9 cellular contexts compared by ENCODE assay signal in genomic region chr19:1567116-1567847, GRCh38. TPM values are rescaled to one million over a fixed set of nuclear protein-coding genes. Genes with fewer than 3 reads are reported as not detected.
DNase-seq lines count a peak whose midpoint lies in the region; ATAC-seq and TF ChIP-seq lines count a peak whose summit lies in the region.
"Had no signal": no experiment of that assay in that cellular context is flagged by ENCODE, and none has a peak within 500 bp of the region (broad histone marks: within the 10 kb centered on the region; RNA-seq: fewer than 3 reads in every experiment).

No MANE protein-coding gene starts in this region.

- H3K9me3 Mint-ChIP-seq in activated CD8-positive, alpha-beta memory T cell treated with anti-CD3 and anti-CD28 coated beads, Interleukin-2, amount 10 ng/mL, durations not matched to agents 7 days and 5 days (ENCODE audit: low read depth) = no peaks in the 10 kb centered on the region
- H3K9me3 Mint-ChIP-seq: activated naive CD4-positive, alpha-beta T cell treated with anti-CD3 and anti-CD28 coated beads, Interleukin-2, amount 50 U/mL, for 72 hours had no signal

- no peaks in the 10 kb centered on the region for H3K9me3 ChIP-seq in thymus (ENCODE audit: control insufficient read depth)

- H3K4me3 ChIP-seq in astrocyte of the spinal cord (ENCODE audit: low read depth, low read length) (peak overlapping the region; percentile 62), kidney epithelial cell (ENCODE audit: low read depth, low read length) (peak overlapping the region; percentile 93), thymus (ENCODE audit: low read length) (peak overlapping the region; percentile 74)

- TF ChIP-seq CTCF in astrocyte of the spinal cord (IDR thresholded peaks at IDR 0.05; ENCODE audit: low read depth, low read length) = no peak
- TF ChIP-seq CTCF in kidney epithelial cell (IDR thresholded peaks at IDR 0.05; ENCODE audit: insufficient read depth, low read length, poor library complexity, severe bottlenecking) = no peak

- peaks cover 3% of the 10 kb centered on the region for H3K4me1 Mint-ChIP-seq in activated CD8-positive, alpha-beta memory T cell treated with anti-CD3 and anti-CD28 coated beads, Interleukin-2, amount 10 ng/mL, durations not matched to agents 7 days and 5 days

- DNase-seq in activated CD8-positive, alpha-beta memory T cell treated with anti-CD3 and anti-CD28 coated beads, Interleukin-2, amount 10 ng/mL, durations not matched to agents 7 days and 5 days = no peak
- no peak for DNase-seq in activated CD8-positive, alpha-beta memory T cell treated with anti-CD3 and anti-CD28 coated beads for 24 hours
- peak; percentile 8 for DNase-seq in astrocyte of the spinal cord (ENCODE audit: low read depth, low spot score)
- DNase-seq in kidney epithelial cell (ENCODE audit: low read depth) = no peak
- DNase-seq in NCI-H2029 (lab: John Stamatoyannopoulos, UW) = no peak

- peak overlapping the region; percentile 38 for H3K27ac ChIP-seq in thymus (ENCODE audit: low read depth)

- CTCF ChIA-PET in activated CD8-positive, alpha-beta memory T cell treated with anti-CD3 and anti-CD28 coated beads, Interleukin-2, amount 10 ng/mL, durations not matched to agents 7 days and 5 days (lab: Charles Lee) = no interaction called here

- H3K36me3 Mint-ChIP-seq in activated CD8-positive, alpha-beta memory T cell treated with anti-CD3 and anti-CD28 coated beads, Interleukin-2, amount 10 ng/mL, durations not matched to agents 7 days and 5 days = no peaks in the 10 kb centered on the region
- H3K36me3 Mint-ChIP-seq: activated naive CD4-positive, alpha-beta T cell treated with anti-CD3 and anti-CD28 coated beads, Interleukin-2, amount 50 U/mL, for 72 hours had no signal

- ATAC-seq in activated CD8-positive, alpha-beta memory T cell treated with anti-CD3 and anti-CD28 coated beads, Interleukin-2, amount 10 ng/mL, durations not matched to agents 7 days and 5 days = no peak
- ATAC-seq in GM21528 (IDR thresholded peaks at IDR 0.05; ENCODE audit: low FRiP score, unreplicated experiment) (no peak), HG03039 (IDR thresholded peaks at IDR 0.05; ENCODE audit: unreplicated experiment) (no peak)

- H3K4me1 ChIP-seq in thymus (ENCODE audit: control insufficient read depth, insufficient read depth, low read length) = peaks cover 6% of the 10 kb centered on the region

- H3K27me3 Mint-ChIP-seq in activated CD8-positive, alpha-beta memory T cell treated with anti-CD3 and anti-CD28 coated beads, Interleukin-2, amount 10 ng/mL, durations not matched to agents 7 days and 5 days = peaks cover 14% of the 10 kb centered on the region

- peak overlapping the region; percentile 35 for H3K4me3 Mint-ChIP-seq in activated CD8-positive, alpha-beta memory T cell treated with anti-CD3 and anti-CD28 coated beads, Interleukin-2, amount 10 ng/mL, durations not matched to agents 7 days and 5 days

- H3K27me3 ChIP-seq in kidney epithelial cell (ENCODE audit: control insufficient read depth, insufficient read depth, low read length) (peaks cover 3% of the 10 kb centered on the region), thymus (ENCODE audit: control insufficient read depth, insufficient read depth) (peaks cover 17% of the 10 kb centered on the region)

- no peak overlapping the region for H3K27ac Mint-ChIP-seq in activated CD8-positive, alpha-beta memory T cell treated with anti-CD3 and anti-CD28 coated beads, Interleukin-2, amount 10 ng/mL, durations not matched to agents 7 days and 5 days
- H3K27ac Mint-ChIP-seq: activated naive CD4-positive, alpha-beta T cell treated with anti-CD3 and anti-CD28 coated beads, Interleukin-2, amount 50 U/mL, for 72 hours had no signal

- in situ Hi-C loops in astrocyte of the spinal cord (cut with HindIII; ENCODE audit: low sequenced_read_pairs) = no loop called here

- 2% methylated on average over 108 of the region's 108 CpGs for WGBS in thymus

- no peaks in the 10 kb centered on the region for H3K36me3 ChIP-seq in kidney epithelial cell (ENCODE audit: control insufficient read depth, insufficient read depth, low read length)
- H3K36me3 ChIP-seq in thymus (ENCODE audit: control insufficient read depth, insufficient read depth) = no peaks in the 10 kb centered on the region

RNA-seq across cellular contexts. Expression of gene MEX3D, which starts 0.8 kb away (rescaled TPM):
- 1 to 10 TPM; 7.6 to 9.5 TPM for total RNA-seq in activated CD8-positive, alpha-beta memory T cell treated with anti-CD3 and anti-CD28 coated beads, Interleukin-2, amount 10 ng/mL, durations not matched to agents 7 days and 5 days
- total RNA-seq in kidney epithelial cell = 90.9 and 112 TPM in 2 replicates
- 5.4 TPM for polyA plus RNA-seq in thymus

RNA-seq across cellular contexts. Expression of gene MBD3, which starts 25.4 kb away (rescaled TPM):
- 100 to 1,000 TPM in 1 of 2 experiments, 10 to 100 TPM in 1; 87.4 to 101 TPM for total RNA-seq in activated CD8-positive, alpha-beta memory T cell treated with anti-CD3 and anti-CD28 coated beads, Interleukin-2, amount 10 ng/mL, durations not matched to agents 7 days and 5 days
- total RNA-seq in kidney epithelial cell = 118 and 130 TPM in 2 replicates
- 99.9 TPM for polyA plus RNA-seq in thymus

RNA-seq across cellular contexts. Expression of gene UQCR11, which starts 38.0 kb away (rescaled TPM):
- 100 to 1,000 TPM; 192 to 196 TPM for total RNA-seq in activated CD8-positive, alpha-beta memory T cell treated with anti-CD3 and anti-CD28 coated beads, Interleukin-2, amount 10 ng/mL, durations not matched to agents 7 days and 5 days
- 77.8 and 84.6 TPM in 2 replicates for total RNA-seq in kidney epithelial cell
- polyA plus RNA-seq in thymus = 108 TPM

RNA-seq across cellular contexts. Expression of gene PLK5, which starts 43.4 kb away (rescaled TPM):
- total RNA-seq in activated CD8-positive, alpha-beta memory T cell treated with anti-CD3 and anti-CD28 coated beads, Interleukin-2, amount 10 ng/mL, durations not matched to agents 7 days and 5 days = not detected
- not detected in 2 replicates for total RNA-seq in kidney epithelial cell
- 0.25 TPM for polyA plus RNA-seq in thymus
- total RNA-seq: activated naive CD4-positive, alpha-beta T cell treated with anti-CD3 and anti-CD28 coated beads, Interleukin-2, amount 50 U/mL, for 72 hours had no signal

RNA-seq across cellular contexts. Expression of gene ADAMTSL5, which starts 54.5 kb away (rescaled TPM):
- total RNA-seq in activated CD8-positive, alpha-beta memory T cell treated with anti-CD3 and anti-CD28 coated beads, Interleukin-2, amount 10 ng/mL, durations not matched to agents 7 days and 5 days = 1 to 10 TPM in 1 of 2 experiments, under 1 TPM in 1; 0.91 to 1.2 TPM
- 0.58 and 1.8 TPM in 2 replicates for total RNA-seq in kidney epithelial cell
- 0.21 TPM for polyA plus RNA-seq in thymus
